ENCODE assay signal across 8 cellular contexts in genomic region chr2:87476936-87477335, GRCh38.
DNase-seq lines count a peak whose midpoint lies in the region; ATAC-seq and TF ChIP-seq lines count a peak whose summit lies in the region.
"Not testable (repeated sequence)": the region's sequence is repeated elsewhere in the genome, so short reads cannot be mapped to it uniquely, and the experiment has no call there.

No MANE protein-coding gene starts in this region.

- not testable (repeated sequence) for TF ChIP-seq CTCF in CD8-positive, alpha-beta T cell (IDR thresholded peaks at IDR 0.05); activated B cell treated with CpG ODN at 0.5 μM for 24 hours (IDR thresholded peaks at IDR 0.05); natural killer cell (IDR thresholded peaks at IDR 0.05)

- H3K27me3 Mint-ChIP-seq in CD8-positive, alpha-beta T cell (ENCODE audit: low read depth); IgD-negative memory B cell; activated B cell treated with CpG ODN at 0.5 μM for 24 hours; activated naive CD4-positive, alpha-beta T cell treated with anti-CD3 and anti-CD28 coated beads, Interleukin-2, amount 50 U/mL, for 24 hours; effector memory CD8-positive, alpha-beta T cell; natural killer cell (ENCODE audit: low read depth in 2 of 2): not testable (repeated sequence)

- intact Hi-C loops in CD8-positive, alpha-beta T cell (cut with DNase I, micrococcal nuclease); natural killer cell (cut with micrococcal nuclease): not testable (repeated sequence)
- intact Hi-C loops in activated B cell treated with CpG ODN at 0.5 μM for 24 hours (cut with micrococcal nuclease): loop anchor here (10.0 kb wide), 1 partner anchor 538 kb away; the partner anchor contains the start of gene RNU2-63P

- H3K27ac ChIP-seq in CD8-positive, alpha-beta T cell (ENCODE audit: low read depth, low read length): not testable (repeated sequence)

- H3K4me1 ChIP-seq in CD8-positive, alpha-beta T cell (ENCODE audit: insufficient read depth, low read length): not testable (repeated sequence)

- peak; percentile 88 for ATAC-seq in CD8-positive, alpha-beta T cell
- ATAC-seq in activated B cell treated with CpG ODN at 0.5 μM for 24 hours (ENCODE audit: low read depth) (peak; percentile 61), natural killer cell (peak; percentile 58 to 90 (median 76))
- ATAC-seq in effector memory CD8-positive, alpha-beta T cell (replicated peaks): peak; percentile 91
- peak; percentile 82 for ATAC-seq in stimulated activated naive CD8-positive, alpha-beta T cell treated with anti-CD3 and anti-CD28 coated beads, Interleukin-15, Interleukin-2, amounts not matched to agents 100 U/mL and 50 U/mL, for 24 hours

- not testable (repeated sequence) for H3K4me3 ChIP-seq in CD8-positive, alpha-beta T cell (ENCODE audit: low read depth, low read length)

- peak in 1 of 7 experiments; percentile 46 for DNase-seq in CD8-positive, alpha-beta T cell
- not testable (repeated sequence) for DNase-seq in activated B cell treated with CpG ODN at 0.5 μM for 24 hours; effector memory CD8-positive, alpha-beta T cell; natural killer cell
- peak; percentile 68 for DNase-seq in activated CD8-positive, alpha-beta memory T cell treated with anti-CD3 and anti-CD28 coated beads, Interleukin-2, amount 50 U/mL, for 48 hours
- peak; percentile 54 for DNase-seq in stimulated activated naive CD8-positive, alpha-beta T cell treated with anti-CD3 and anti-CD28 coated beads, Interleukin-15, Interleukin-2, amounts not matched to agents 100 U/mL and 50 U/mL, for 24 hours

- not testable (repeated sequence) for H3K9me3 ChIP-seq in CD8-positive, alpha-beta T cell (ENCODE audit: low read length)

- POLR2A ChIA-PET in CD8-positive, alpha-beta T cell (lab: Charles Lee); activated B cell treated with CpG ODN at 0.5 μM for 24 hours (lab: Charles Lee): not testable (repeated sequence)

- H3K27ac Mint-ChIP-seq in CD8-positive, alpha-beta T cell: peak overlapping the region; percentile 75
- peak overlapping the region; percentile 35 to 92 (median 46) for H3K27ac Mint-ChIP-seq in IgD-negative memory B cell
- peak overlapping the region; percentile 66 for H3K27ac Mint-ChIP-seq in activated B cell treated with CpG ODN at 0.5 μM for 24 hours
- H3K27ac Mint-ChIP-seq in activated naive CD4-positive, alpha-beta T cell treated with anti-CD3 and anti-CD28 coated beads, Interleukin-2, amount 50 U/mL, for 24 hours: peak overlapping the region; percentile 96
- H3K27ac Mint-ChIP-seq in effector memory CD8-positive, alpha-beta T cell: peak overlapping the region; percentile 82 to 95
- H3K27ac Mint-ChIP-seq in natural killer cell: peak overlapping the region; percentile 43 to 81

- H3K36me3 Mint-ChIP-seq in CD8-positive, alpha-beta T cell; IgD-negative memory B cell; activated B cell treated with CpG ODN at 0.5 μM for 24 hours (ENCODE audit: low read depth); effector memory CD8-positive, alpha-beta T cell (ENCODE audit: insufficient read depth); natural killer cell: not testable (repeated sequence)
- peaks cover 11% of the 10 kb centered on the region for H3K36me3 Mint-ChIP-seq in activated naive CD4-positive, alpha-beta T cell treated with anti-CD3 and anti-CD28 coated beads, Interleukin-2, amount 50 U/mL, for 24 hours

- H3K4me3 Mint-ChIP-seq in CD8-positive, alpha-beta T cell; natural killer cell: not testable (repeated sequence)
- H3K4me3 Mint-ChIP-seq in IgD-negative memory B cell (peak overlapping the region; percentile 4 to 77 (median 64)), activated B cell treated with CpG ODN at 0.5 μM for 24 hours (peak overlapping the region; percentile 4)
- H3K4me3 Mint-ChIP-seq in activated naive CD4-positive, alpha-beta T cell treated with anti-CD3 and anti-CD28 coated beads, Interleukin-2, amount 50 U/mL, for 24 hours: peak overlapping the region; percentile 61
- H3K4me3 Mint-ChIP-seq in effector memory CD8-positive, alpha-beta T cell: peak overlapping the region in 1 of 2 donors; percentile 67

- H3K36me3 ChIP-seq in CD8-positive, alpha-beta T cell (ENCODE audit: insufficient read depth, low read length): not testable (repeated sequence)

- peaks cover 12% of the 10 kb centered on the region for H3K4me1 Mint-ChIP-seq in CD8-positive, alpha-beta T cell (ENCODE audit: low read depth)
- H3K4me1 Mint-ChIP-seq in IgD-negative memory B cell, natural killer cell: not testable (repeated sequence)
- peaks cover 15% of the 10 kb centered on the region for H3K4me1 Mint-ChIP-seq in activated B cell treated with CpG ODN at 0.5 μM for 24 hours
- H3K4me1 Mint-ChIP-seq in activated naive CD4-positive, alpha-beta T cell treated with anti-CD3 and anti-CD28 coated beads, Interleukin-2, amount 50 U/mL, for 24 hours: peaks cover 29% of the 10 kb centered on the region
- H3K4me1 Mint-ChIP-seq in effector memory CD8-positive, alpha-beta T cell (ENCODE audit: low read depth in 2 of 2): peaks cover 9 to 21% of the 10 kb centered on the region in 2 donors

- CTCF ChIA-PET in CD8-positive, alpha-beta T cell (lab: Charles Lee); activated B cell treated with CpG ODN at 0.5 μM for 24 hours (lab: Charles Lee): not testable (repeated sequence)

- H3K9me3 Mint-ChIP-seq in CD8-positive, alpha-beta T cell; IgD-negative memory B cell; activated B cell treated with CpG ODN at 0.5 μM for 24 hours; activated naive CD4-positive, alpha-beta T cell treated with anti-CD3 and anti-CD28 coated beads, Interleukin-2, amount 50 U/mL, for 24 hours; effector memory CD8-positive, alpha-beta T cell; natural killer cell: not testable (repeated sequence)

- not testable (repeated sequence) for H3K27me3 ChIP-seq in CD8-positive, alpha-beta T cell (ENCODE audit: insufficient read depth, low read length)

Comparison
In these comparisons a context has a peak if more than half of its experiments do, and no peak if none do; other contexts are left out.
1. H3K27ac Mint-ChIP-seq: peak in every context shown above with its lines; median percentile 96 in activated naive CD4-positive, alpha-beta T cell treated with anti-CD3 and anti-CD28 coated beads, Interleukin-2, amount 50 U/mL, for 24 hours; 88 in effector memory CD8-positive, alpha-beta T cell; 75 in CD8-positive, alpha-beta T cell; 66 in activated B cell treated with CpG ODN at 0.5 μM for 24 hours; 62 in natural killer cell; 46 in IgD-negative memory B cell.